In genomic region chr5:116494784-116495480, GRCh38 we compare ENCODE assay signal across 14 cellular contexts.
DNase-seq lines count a peak whose midpoint lies in the region; ATAC-seq lines count a peak whose summit lies in the region.
"Had no signal": no experiment of that assay in that cellular context is flagged by ENCODE, and none has a peak within 500 bp of the region (broad histone marks: within the 10 kb centered on the region; RNA-seq: fewer than 3 reads in every experiment).

No MANE protein-coding gene starts in this region.

- no peak overlapping the region for H3K4me2 ChIP-seq in trophoblast cell (ENCODE audit: low read length)
- H3K4me2 ChIP-seq: hepatocyte had no signal

- H3K27me3 Mint-ChIP-seq in T-helper 17 cell: no peaks in the 10 kb centered on the region
- H3K27me3 Mint-ChIP-seq: CD4-positive, alpha-beta T cell had no signal

- no peaks in the 10 kb centered on the region for H3K79me2 ChIP-seq in trophoblast cell (ENCODE audit: control insufficient read depth, insufficient read depth, low read length, poor library complexity)

- H3K9me3 ChIP-seq in trophoblast cell (ENCODE audit: insufficient read depth, low read depth, low read length): no peaks in the 10 kb centered on the region
- H3K9me3 ChIP-seq in T-helper 17 cell (ENCODE audit: control insufficient read depth, low read length, poor library complexity, severe bottlenecking): no peaks in the 10 kb centered on the region
- H3K9me3 ChIP-seq: lower lobe of right lung had no signal

- no peak overlapping the region for H2AK5ac ChIP-seq in trophoblast cell (ENCODE audit: low read length)

- H3K79me1 ChIP-seq in trophoblast cell (ENCODE audit: low read length): peaks cover 3% of the 10 kb centered on the region

- H3K9ac ChIP-seq in trophoblast cell (ENCODE audit: low read length): no peak overlapping the region

- H3K4me3 ChIP-seq in trophoblast cell (ENCODE audit: low read depth, low read length): no peak overlapping the region
- H3K4me3 ChIP-seq: hepatocyte, lower lobe of right lung had no signal

- H3K18ac ChIP-seq in trophoblast cell (ENCODE audit: low read length): peak overlapping the region; percentile 5

- no peaks in the 10 kb centered on the region for H3K36me3 Mint-ChIP-seq in T-helper 17 cell (ENCODE audit: low read depth)

- H3K4ac ChIP-seq in trophoblast cell (ENCODE audit: low read depth, low read length): peak overlapping the region; percentile 4

- H3K27ac ChIP-seq in trophoblast cell (ENCODE audit: low read depth, low read length): peak overlapping the region; percentile 19
- H3K27ac ChIP-seq: hepatocyte, lower lobe of right lung had no signal

- H3K27ac Mint-ChIP-seq in T-helper 17 cell: no peak overlapping the region
- H3K27ac Mint-ChIP-seq: CD4-positive, alpha-beta T cell had no signal

- H2BK12ac ChIP-seq in trophoblast cell (ENCODE audit: low read length): peak overlapping the region; percentile 21

- DNase-seq in KBM-7 (peak; percentile 57), NCI-H2107 (lab: John Stamatoyannopoulos, UW) (peak; percentile 44), astrocyte of the hippocampus (ENCODE audit: low read depth, low spot score) (peak; percentile 77), trophoblast cell (no peak), left lobe of liver (ENCODE audit: low spot score) (no peak), T-helper 17 cell (no peak)
- DNase-seq: CD4-positive, alpha-beta T cell; GOT3; lower lobe of right lung; nucleus accumbens; small intestine had no signal

- H3K27me3 ChIP-seq in trophoblast cell (ENCODE audit: insufficient read depth, low read length): no peaks in the 10 kb centered on the region
- H3K27me3 ChIP-seq: hepatocyte had no signal

- no peak overlapping the region for H3K4me3 Mint-ChIP-seq in T-helper 17 cell
- H3K4me3 Mint-ChIP-seq: CD4-positive, alpha-beta T cell had no signal

- no peak overlapping the region for H2BK120ac ChIP-seq in trophoblast cell (ENCODE audit: insufficient read depth, low read length, poor library complexity)

- H2AFZ ChIP-seq in trophoblast cell (ENCODE audit: insufficient read depth, low read length, poor library complexity): no peak overlapping the region
- H2AFZ ChIP-seq: hepatocyte had no signal

- no CpG with 5 or more reads among the region's 7 CpGs for WGBS in trophoblast cell (ENCODE audit: extremely low coverage, insufficient coverage, insufficient read length)

- H3K23ac ChIP-seq in trophoblast cell (ENCODE audit: low read length): no peak overlapping the region

- H4K8ac ChIP-seq in trophoblast cell (ENCODE audit: low read depth, low read length): no peak overlapping the region

- peak overlapping the region; percentile 49 for H4K91ac ChIP-seq in trophoblast cell (ENCODE audit: low read depth, low read length)

- peaks cover 6 to 10% of the 10 kb centered on the region in 2 experiments for H3K4me1 ChIP-seq in trophoblast cell (ENCODE audit: control insufficient read depth in 1 of 2, insufficient read depth in 2 of 2, low read length in 2 of 2)

- peaks cover 16 to 48% of the 10 kb centered on the region in 2 experiments for H3K36me3 ChIP-seq in trophoblast cell (ENCODE audit: control insufficient read depth in 1 of 2, insufficient read depth in 2 of 2, low read length in 2 of 2)
- H3K36me3 ChIP-seq: lower lobe of right lung had no signal

- H4K12ac ChIP-seq in trophoblast cell (ENCODE audit: low read depth, low read length): no peak overlapping the region

- H2BK5ac ChIP-seq in trophoblast cell (ENCODE audit: low read depth, low read length, poor library complexity): peak overlapping the region; percentile 13

- H3K14ac ChIP-seq in trophoblast cell (ENCODE audit: low read length): peak overlapping the region; percentile 2

- no peaks in the 10 kb centered on the region for H3K4me1 Mint-ChIP-seq in T-helper 17 cell

- in situ Hi-C loops in KBM-7 (cut with MboI; ENCODE audit: low pct_unique_long_range_greater_than_20kb, low sequenced_read_pairs): no loop called here

- ATAC-seq in left lobe of liver (no peak), HG02588 (IDR thresholded peaks at IDR 0.05; ENCODE audit: unreplicated experiment) (no peak), HG02642 (IDR thresholded peaks at IDR 0.05; ENCODE audit: poor library complexity, unreplicated experiment) (no peak), T-helper 17 cell (no peak)

Comparison
In these comparisons a context has a peak if more than half of its experiments do, and no peak if none do; other contexts are left out.
1. DNase-seq: peak in KBM-7 (single experiment), NCI-H2107 (single experiment) and astrocyte of the hippocampus (single experiment); none in trophoblast cell (0 of 2), left lobe of liver (single experiment) and T-helper 17 cell (0 of 3).